ENCODE assay signal across 8 cellular contexts in the genomic region with DNA sequence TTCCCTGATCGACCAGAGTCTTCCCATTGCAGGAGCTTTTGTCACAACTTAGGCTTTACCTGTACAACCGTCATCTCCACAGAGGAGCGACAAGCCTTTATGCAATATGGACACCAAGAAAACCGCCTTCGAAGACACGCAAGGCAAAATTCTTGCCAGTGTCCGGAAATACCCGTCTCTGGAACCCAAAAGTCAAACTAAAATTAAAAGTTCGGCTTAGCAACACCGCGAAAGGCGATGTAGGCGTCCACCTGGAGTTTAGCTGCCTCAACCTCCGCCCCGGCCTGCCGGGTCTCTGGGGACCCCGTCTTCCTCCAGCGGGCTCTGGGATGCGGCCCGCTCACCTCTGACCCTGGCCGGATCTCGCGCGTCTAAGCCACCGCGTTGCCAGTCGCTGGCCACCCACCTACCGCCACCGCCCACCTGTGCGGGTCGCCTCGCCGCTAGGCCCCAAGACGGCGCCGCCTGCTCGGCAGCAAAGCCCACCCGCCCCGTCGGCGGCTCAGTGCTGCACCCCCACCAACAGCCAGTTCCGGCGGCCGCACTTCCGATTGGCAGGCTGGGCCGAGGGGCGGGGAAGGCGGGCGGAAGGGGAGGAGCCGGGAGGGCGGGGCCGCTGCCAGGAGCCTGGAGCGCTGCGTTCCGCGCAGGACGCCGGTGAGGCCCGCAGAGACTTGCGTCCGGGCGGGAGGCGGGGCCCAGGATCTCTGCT. TPM values are rescaled to one million over a fixed set of nuclear protein-coding genes. Genes with fewer than 3 reads are reported as not detected.
A peak's percentile ranks its signal among the peaks of the same experiment; 100 is the strongest.
DNase-seq lines count a peak whose midpoint lies in the region; ATAC-seq and TF ChIP-seq lines count a peak whose summit lies in the region.

A gene (minus strand): TSS at position 553 of the 712 bp plus-strand sequence. CDS start 8,198 bp downstream, outside the sequence.

- ATAC-seq in GM19023 (IDR thresholded peaks at IDR 0.05; ENCODE audit: unreplicated experiment) (peak; percentile 97), HG03196 (IDR thresholded peaks at IDR 0.05; ENCODE audit: unreplicated experiment) (peak; percentile 98)

- peaks cover 0 to 35% (median 24%) of the 10 kb centered on the region in 6 donors for H3K4me1 ChIP-seq in spleen

- H3K4me3 ChIP-seq in spleen: peak within 1 kb of the TSS; percentile 54 to 90 (median 78)

- WGBS in spleen, 5 donors: 0 to 1% (median 0%) methylated on average over 37 to 63 of the region's 63 CpGs

- TF ChIP-seq CTCF in AG09319 (IDR thresholded peaks at IDR 0.05; ENCODE audit: low read depth, low read length) (no peak), spleen (IDR thresholded peaks at IDR 0.05 in 8 of 11, conservative IDR thresholded peaks at IDR 0.05 in 3 of 11) (peak in 1 of 11 experiments; percentile 42)

- peak within 1 kb of the TSS; percentile 44 for H3K27ac ChIP-seq in caudate nucleus (ENCODE audit: low read depth, low read length)
- H3K27ac ChIP-seq in spleen: peak within 1 kb of the TSS; percentile 86 to 98 (median 95)

- DNase-seq in AG09319 (ENCODE audit: extremely low read depth, low read depth) (peak; percentile 70), NCI-H345 treated with DMSO at 0.1 percent for 48 hours (lab: John Stamatoyannopoulos, UW; ENCODE audit: unreplicated experiment) (peak; percentile 65), caudate nucleus (lab: John Stamatoyannopoulos, UW) (peak; percentile 23 to 95 (median 86)), inferior parietal cortex (ENCODE audit: extremely low spot score) (peak; percentile 81), spleen (peak; percentile 99)
- DNase-seq in activated CD4-positive, CD25-positive, alpha-beta regulatory T cell (lab: John Stamatoyannopoulos, UW): peak; percentile 91 to 94 (median 92)

- H3K27me3 ChIP-seq in spleen (replicated peaks in 1 of 7): no peaks in the 10 kb centered on the region

- H3K9me3 ChIP-seq in spleen: no peaks in the 10 kb centered on the region

- TF ChIP-seq POLR2A in spleen (IDR thresholded peaks at IDR 0.05): peak in 2 of 3 donors; percentile 30 to 75

- H3K36me3 ChIP-seq in spleen: peaks cover 0 to 6% (median 0%) of the 10 kb centered on the region in 6 donors

- intact Hi-C loops in spleen (cut with DNase I; ENCODE audit: low total_unique reads): no loop called here

RNA-seq across cellular contexts. Expression of the gene that starts here (rescaled TPM):
- 10 to 100 TPM; 53.8 to 95.3 (median 72.7) TPM for total RNA-seq in spleen
- 10 to 100 TPM; 22.0 to 22.9 (median 22.8) TPM for polyA plus RNA-seq in spleen

Comparison
In these comparisons a context has a peak if more than half of its experiments do, and no peak if none do; other contexts are left out.
1. Peak in every context shown above with its lines: DNase-seq, ATAC-seq, H3K4me3 ChIP-seq and H3K27ac ChIP-seq.